15 cellular contexts compared by ENCODE assay signal in the genomic region with DNA sequence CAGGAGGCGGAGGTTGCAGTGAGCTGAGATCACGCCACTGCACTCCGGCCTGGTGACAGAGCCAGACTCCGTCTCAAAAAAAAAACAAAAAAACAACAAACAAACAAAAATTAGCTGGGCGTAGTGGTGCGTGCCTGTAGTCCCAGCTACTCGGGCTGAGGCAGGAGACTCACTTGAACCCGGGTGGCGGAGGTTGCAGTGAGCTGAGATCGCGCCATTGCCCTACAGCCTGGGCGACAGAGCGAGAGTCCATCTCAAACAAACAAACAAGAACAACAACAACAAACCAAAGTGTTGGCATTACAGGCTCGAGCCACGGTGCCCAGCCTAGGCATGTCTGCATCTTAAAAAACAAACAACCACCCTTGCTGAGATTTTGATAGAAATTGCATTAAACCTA. TPM values are rescaled to one million over a fixed set of nuclear protein-coding genes. Genes with fewer than 3 reads are reported as not detected.
DNase-seq lines count a peak whose midpoint lies in the region; ATAC-seq and TF ChIP-seq lines count a peak whose summit lies in the region.
"Had no signal": no experiment of that assay in that cellular context is flagged by ENCODE, and none has a peak within 500 bp of the region (broad histone marks: within the 10 kb centered on the region; RNA-seq: fewer than 3 reads in every experiment).

No MANE protein-coding gene starts in this region.

- H4K5ac ChIP-seq in H9 (ENCODE audit: insufficient read length, low read depth, low read length): no peak overlapping the region

- DNase-seq in H9: no peak
- DNase-seq in T-helper 17 cell: no peak
- DNase-seq in naive thymus-derived CD8-positive, alpha-beta T cell: no peak
- no peak for DNase-seq in NCI-H2029 (lab: John Stamatoyannopoulos, UW)
- no peak for DNase-seq in neuronal stem cell (ENCODE audit: low spot score)
- DNase-seq in medulla oblongata (ENCODE audit: extremely low spot score): no peak
- DNase-seq: BE2C; Caco-2; CD8-positive, alpha-beta memory T cell; GF-D8 had no signal

- no peak for ATAC-seq in T-helper 17 cell
- no peak for ATAC-seq in naive thymus-derived CD8-positive, alpha-beta T cell
- ATAC-seq: A549, HCT116 had no signal

- POLR2A ChIA-PET in naive thymus-derived CD8-positive, alpha-beta T cell (lab: Charles Lee): interaction anchor here (1.7 to 19.8 kb wide), 2 partner anchors 12 to 24 kb away, joined by 5 to 531 read pairs; a partner anchor contains a TSS

- no peak overlapping the region for H3K4me3 Mint-ChIP-seq in H9
- no peak overlapping the region for H3K4me3 Mint-ChIP-seq in T-helper 17 cell
- peak overlapping the region in 1 of 10 donors; percentile 4 for H3K4me3 Mint-ChIP-seq in naive thymus-derived CD8-positive, alpha-beta T cell
- H3K4me3 Mint-ChIP-seq: CD8-positive, alpha-beta memory T cell had no signal

- H3K27me3 ChIP-seq in H9 (ENCODE audit: insufficient read depth, low read length) (no peaks in the 10 kb centered on the region), neuronal stem cell (ENCODE audit: control insufficient read depth in 3 of 3, insufficient read depth in 3 of 3, low read depth in 1 of 3, low read length in 3 of 3) (no peaks in the 10 kb centered on the region)
- H3K27me3 ChIP-seq: BE2C had no signal

- H4K91ac ChIP-seq in H9 (ENCODE audit: insufficient read length, low read depth, low read length): no peak overlapping the region
- H4K91ac ChIP-seq in neuronal stem cell (ENCODE audit: low read depth, low read length, poor library complexity): no peak overlapping the region

- no peak overlapping the region for H3K18ac ChIP-seq in H9 (ENCODE audit: insufficient read length, low read depth, low read length)
- H3K18ac ChIP-seq in neuronal stem cell (ENCODE audit: low read length): no peak overlapping the region

- H3K14ac ChIP-seq in H9 (ENCODE audit: insufficient read depth, low read length) (no peak overlapping the region), neuronal stem cell (ENCODE audit: low read length) (no peak overlapping the region)

- H2BK5ac ChIP-seq in H9 (ENCODE audit: insufficient read length, low read length): no peak overlapping the region
- H2BK5ac ChIP-seq in neuronal stem cell (ENCODE audit: low read length): no peak overlapping the region

- H3K36me3 Mint-ChIP-seq in H9 (ENCODE audit: insufficient read depth in 1 of 3, low read depth in 3 of 3) (peaks cover 11 to 38% (median 34%) of the 10 kb centered on the region in 3 experiments; a peak in 6 of 7 replicates), T-helper 17 cell (ENCODE audit: low read depth) (no peaks in the 10 kb centered on the region)
- H3K36me3 Mint-ChIP-seq in naive thymus-derived CD8-positive, alpha-beta T cell: peaks cover 0 to 32% (median 10%) of the 10 kb centered on the region in 3 donors

- peaks cover 26 to 41% of the 10 kb centered on the region in 2 donors for H3K36me3 ChIP-seq in neuronal stem cell (replicated peaks in 1 of 2; ENCODE audit: control insufficient read depth in 2 of 2, insufficient read depth in 2 of 2, low read length in 2 of 2)

- no peak overlapping the region for H3K9ac ChIP-seq in H9 (ENCODE audit: extremely low read depth, insufficient read length, low read length)
- H3K9ac ChIP-seq in neuronal stem cell (ENCODE audit: low read depth, low read length, poor library complexity): no peak overlapping the region

- H3K27me3 Mint-ChIP-seq in H9 (ENCODE audit: low read depth): peaks cover 3% of the 10 kb centered on the region
- H3K27me3 Mint-ChIP-seq in T-helper 17 cell: no peaks in the 10 kb centered on the region
- no peaks in the 10 kb centered on the region for H3K27me3 Mint-ChIP-seq in naive thymus-derived CD8-positive, alpha-beta T cell

- H3K27ac Mint-ChIP-seq in H9: peak overlapping the region in 2 of 3 experiments; percentile 65 to 86; a peak in 3 of 7 replicates
- peak overlapping the region; percentile 79 for H3K27ac Mint-ChIP-seq in T-helper 17 cell
- peak overlapping the region in 6 of 10 donors; percentile 15 to 80 (median 49) for H3K27ac Mint-ChIP-seq in naive thymus-derived CD8-positive, alpha-beta T cell

- H2BK15ac ChIP-seq in H9 (ENCODE audit: low read depth, low read length): no peak overlapping the region
- H2BK15ac ChIP-seq in neuronal stem cell (ENCODE audit: low read length): no peak overlapping the region

- no peak overlapping the region for H2AFZ ChIP-seq in H9 (ENCODE audit: low read length)
- H2AFZ ChIP-seq in neuronal stem cell (ENCODE audit: low read length): no peak overlapping the region

- no peak overlapping the region for H3K27ac ChIP-seq in H9 (ENCODE audit: insufficient read length, low read depth, low read length)
- H3K27ac ChIP-seq in neuronal stem cell (replicated peaks; ENCODE audit: low read length): no peak overlapping the region
- H3K27ac ChIP-seq: A549, C4-2B had no signal

- H3K79me1 ChIP-seq in H9 (ENCODE audit: insufficient read depth, low read depth, low read length, poor library complexity, severe bottlenecking) (no peaks in the 10 kb centered on the region), neuronal stem cell (ENCODE audit: low read depth, low read length) (peaks cover 10% of the 10 kb centered on the region)

- H3K4ac ChIP-seq in H9 (ENCODE audit: low read depth, low read length) (no peak overlapping the region), neuronal stem cell (ENCODE audit: low read length) (no peak overlapping the region)

- no peak overlapping the region for H3T11ph ChIP-seq in H9 (ENCODE audit: low read length)

- H4K20me1 ChIP-seq in H9 (ENCODE audit: control insufficient read depth, insufficient read depth, insufficient read length): no peaks in the 10 kb centered on the region

- no peak overlapping the region for H2BK12ac ChIP-seq in H9 (ENCODE audit: insufficient read length, low read depth, low read length)
- no peak overlapping the region for H2BK12ac ChIP-seq in neuronal stem cell (ENCODE audit: low read length)

- peaks cover 11 to 13% of the 10 kb centered on the region in 2 experiments for H3K4me1 Mint-ChIP-seq in H9
- peaks cover 22% of the 10 kb centered on the region for H3K4me1 Mint-ChIP-seq in T-helper 17 cell
- peaks cover 25 to 65% (median 48%) of the 10 kb centered on the region in 4 donors for H3K4me1 Mint-ChIP-seq in naive thymus-derived CD8-positive, alpha-beta T cell

- H3K9me3 ChIP-seq in H9 (ENCODE audit: control insufficient read depth, low read depth, low read length) (no peaks in the 10 kb centered on the region), T-helper 17 cell (ENCODE audit: control insufficient read depth, low read length, poor library complexity, severe bottlenecking) (no peaks in the 10 kb centered on the region), neuronal stem cell (replicated peaks in 1 of 2; ENCODE audit: control insufficient read depth in 2 of 2, insufficient read depth in 1 of 2, low read depth in 1 of 2, low read length in 2 of 2) (no peaks in the 10 kb centered on the region)
- H3K9me3 ChIP-seq: A549, BE2C, Caco-2 had no signal

- no peak overlapping the region for H2BK120ac ChIP-seq in H9 (ENCODE audit: low read depth, low read length, poor library complexity, severe bottlenecking)
- no peak overlapping the region for H2BK120ac ChIP-seq in neuronal stem cell (ENCODE audit: low read depth, low read length)

- H3K56ac ChIP-seq in H9 (ENCODE audit: insufficient read length, low read depth, low read length): no peak overlapping the region

- no peaks in the 10 kb centered on the region for H3K79me2 ChIP-seq in H9 (ENCODE audit: insufficient read depth, low read length)

- no peaks in the 10 kb centered on the region for H3K23me2 ChIP-seq in H9 (ENCODE audit: insufficient read length, low read depth, low read length, poor library complexity, severe bottlenecking)

- TF ChIP-seq CTCF in H9 (conservative IDR thresholded peaks at IDR 0.05): no peak

- no peak overlapping the region for H3K4me2 ChIP-seq in H9 (ENCODE audit: insufficient read depth, insufficient read length, low read length)
- H3K4me2 ChIP-seq in neuronal stem cell (ENCODE audit: insufficient read depth, low read length, poor library complexity, severe bottlenecking): no peak overlapping the region
- H3K4me2 ChIP-seq: A549 had no signal

- H2BK20ac ChIP-seq in H9 (ENCODE audit: low read depth, low read length, poor library complexity, severe bottlenecking): no peak overlapping the region

- no peak overlapping the region for H3K4me3 ChIP-seq in neuronal stem cell (ENCODE audit: low read length in 2 of 2)
- H3K4me3 ChIP-seq: A549 had no signal

- H3K9me3 Mint-ChIP-seq in H9: no peaks in the 10 kb centered on the region
- no peaks in the 10 kb centered on the region for H3K9me3 Mint-ChIP-seq in naive thymus-derived CD8-positive, alpha-beta T cell
- H3K9me3 Mint-ChIP-seq: CD8-positive, alpha-beta memory T cell had no signal

- H4K8ac ChIP-seq in H9 (replicated peaks; ENCODE audit: insufficient read length, low read depth, low read length) (no peak overlapping the region), neuronal stem cell (ENCODE audit: low read depth, low read length) (no peak overlapping the region)

- H2AK5ac ChIP-seq in H9 (ENCODE audit: insufficient read length, low read length) (no peak overlapping the region), neuronal stem cell (ENCODE audit: low read depth, low read length) (no peak overlapping the region)

- H3K4me1 ChIP-seq in H9 (ENCODE audit: insufficient read depth, low read length) (no peaks in the 10 kb centered on the region), neuronal stem cell (ENCODE audit: control insufficient read depth in 2 of 2, insufficient read depth in 1 of 2, low read depth in 1 of 2, low read length in 2 of 2) (peaks cover 0 to 3% of the 10 kb centered on the region in 2 donors)
- H3K4me1 ChIP-seq: A549, Caco-2 had no signal

- no CpG with 5 or more reads among the region's 15 CpGs for WGBS in H9 (ENCODE audit: extremely low coverage, insufficient read length, low lambda C conversion rate)
- no CpG with 5 or more reads among the region's 15 CpGs for WGBS in neuronal stem cell (ENCODE audit: extremely low coverage in 2 of 2, insufficient read length in 2 of 2, insufficient replicate concordance in 1 of 2), 2 donors

- H3K23ac ChIP-seq in H9 (ENCODE audit: insufficient read length, low read depth, low read length) (no peak overlapping the region), neuronal stem cell (ENCODE audit: low read depth, low read length, poor library complexity) (no peak overlapping the region)

RNA-seq across cellular contexts. Expression of a gene that starts 12.2 kb away (rescaled TPM):
- total RNA-seq in H9 (2021) (172 and 175 TPM in 2 replicates), T-helper 17 cell (100 to 1,000 TPM; 228 to 288 TPM)
- total RNA-seq in naive thymus-derived CD8-positive, alpha-beta T cell: 100 to 1,000 TPM; 271 to 281 TPM
- polyA plus RNA-seq in naive thymus-derived CD8-positive, alpha-beta T cell: 1 to 10 TPM; 1.2 to 4.1 (median 3.2) TPM
- polyA plus RNA-seq in neuronal stem cell (2013, experiment 1 of 2): 77.9 TPM
- 78.0 TPM for polyA plus RNA-seq in neuronal stem cell (2013, experiment 2 of 2)

RNA-seq across cellular contexts. Expression of a gene that starts 24.2 kb away (rescaled TPM):
- total RNA-seq in H9 (2021): 0.90 TPM in 2 replicates
- 1 to 10 TPM; 1.3 to 2.4 TPM for total RNA-seq in T-helper 17 cell
- 1 to 10 TPM; 3.6 to 4.8 TPM for total RNA-seq in naive thymus-derived CD8-positive, alpha-beta T cell
- under 1 TPM in 1 of 3 donors, not detected in 2; 0.26 TPM for polyA plus RNA-seq in naive thymus-derived CD8-positive, alpha-beta T cell
- 0.01 TPM for polyA plus RNA-seq in neuronal stem cell (2013, experiment 1 of 2)
- polyA plus RNA-seq in neuronal stem cell (2013, experiment 2 of 2): 0.01 TPM
- total RNA-seq: H4 had no signal
- polyA plus RNA-seq: AG04450; CD8-positive, alpha-beta memory T cell had no signal
